ENCODE assay signal across 8 cellular contexts in the genomic region with DNA sequence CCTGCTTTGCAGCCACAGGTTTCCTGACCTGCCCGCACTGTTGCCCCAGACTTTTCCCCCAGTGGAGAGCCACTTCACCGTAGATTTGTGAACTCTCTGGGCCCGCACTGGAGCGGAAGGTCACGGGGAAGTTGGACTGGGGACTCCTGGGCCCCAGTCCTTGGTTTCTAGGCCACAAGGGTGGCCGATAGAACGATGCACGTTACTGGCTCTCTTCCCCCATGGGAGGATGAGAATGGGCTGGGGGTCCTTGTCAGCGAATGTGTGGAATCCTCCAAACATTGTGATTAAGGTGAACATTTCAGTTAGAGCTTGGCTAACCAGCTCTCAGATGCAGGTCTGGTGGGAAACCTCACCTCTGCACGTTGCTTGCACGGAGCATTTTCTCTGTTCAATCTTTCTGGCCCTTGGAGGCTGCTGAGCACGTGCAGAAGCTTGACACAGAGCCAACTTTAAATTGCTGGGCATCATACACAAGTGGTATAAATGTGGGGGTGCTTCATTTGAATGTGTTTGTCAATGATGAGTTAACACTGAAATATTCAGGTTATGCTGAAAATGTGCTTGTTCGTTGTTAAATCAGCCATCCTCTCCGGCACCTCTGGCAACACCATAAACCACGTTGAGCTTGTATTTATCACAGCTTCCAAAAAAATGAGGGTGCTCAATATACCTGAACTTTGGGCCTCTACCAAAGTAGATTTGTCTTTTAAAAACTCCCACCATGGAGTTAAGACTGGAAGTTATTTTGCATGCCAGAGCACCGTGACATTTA. TPM values are rescaled to one million over a fixed set of nuclear protein-coding genes. Genes with fewer than 3 reads are reported as not detected.
DNase-seq lines count a peak whose midpoint lies in the region; ATAC-seq, FAIRE-seq and TF ChIP-seq lines count a peak whose summit lies in the region.

No MANE protein-coding gene starts in this region.

- ATAC-seq in GM18517 (IDR thresholded peaks at IDR 0.05; ENCODE audit: unreplicated experiment) = peak; percentile 20
- peak; percentile 16 for ATAC-seq in HG03460 (IDR thresholded peaks at IDR 0.05; ENCODE audit: unreplicated experiment)

- peaks cover 10 to 14% of the 10 kb centered on the region in 2 donors for H3K36me3 Mint-ChIP-seq in CD14-positive monocyte

- DNase-seq in CD14-positive monocyte (ENCODE audit: low spot score) (peak; percentile 57), RCC 7860 (ENCODE audit: low spot score) (peak; percentile 76), bronchial epithelial cell (ENCODE audit: low read depth) (peak; percentile 59), islet precursor cell (peak; percentile 61), NCI-H2029 treated with DMSO at 0.1 percent for 48 hours (lab: John Stamatoyannopoulos, UW) (no peak)
- peak; percentile 6 to 8 for DNase-seq in stimulated activated CD4-positive, alpha-beta T cell treated with anti-CD3 and anti-CD28 coated beads, Interleukin-4, amount 100 ng/mL, for 48 hours (ENCODE audit: low read depth in 2 of 2)

- H3K4me3 Mint-ChIP-seq in CD14-positive monocyte = peak overlapping the region; percentile 82 to 90

- H3K27me3 ChIP-seq in bronchial epithelial cell (ENCODE audit: control insufficient read depth, insufficient read depth, low read length) = no peaks in the 10 kb centered on the region

- no peak for TF ChIP-seq CTCF in CD14-positive monocyte (IDR thresholded peaks at IDR 0.05)
- no peak for TF ChIP-seq CTCF in bronchial epithelial cell (IDR thresholded peaks at IDR 0.05; ENCODE audit: insufficient read depth, low read length, severe bottlenecking)

- intact Hi-C loops in CD14-positive monocyte (cut with micrococcal nuclease) = no loop called here

- H3K4me3 ChIP-seq in bronchial epithelial cell (ENCODE audit: low read depth, low read length) = peak overlapping the region; percentile 52

- no peaks in the 10 kb centered on the region for H3K9me3 Mint-ChIP-seq in CD14-positive monocyte

- no peaks in the 10 kb centered on the region for H3K36me3 ChIP-seq in bronchial epithelial cell (ENCODE audit: control insufficient read depth, insufficient read depth, low read length)

- peaks cover 0 to 3% (median 0%) of the 10 kb centered on the region in 3 donors for H3K27me3 Mint-ChIP-seq in CD14-positive monocyte (ENCODE audit: low read depth in 3 of 3)

- H3K27ac Mint-ChIP-seq in CD14-positive monocyte = peak overlapping the region; percentile 64 to 84 (median 79)

- peaks cover 29% of the 10 kb centered on the region for H3K4me1 Mint-ChIP-seq in CD14-positive monocyte

- FAIRE-seq in RCC 7860 (lab: Jason Lieb, UNC) (no peak), bronchial epithelial cell (lab: Jason Lieb, UNC) (no peak)

RNA-seq across cellular contexts. Expression of gene DIS3L, which starts 1.0 kb away (rescaled TPM):
- 10 to 100 TPM; 13.2 to 17.0 TPM for polyA plus RNA-seq in CD14-positive monocyte
- 11.8 and 19.2 TPM in 2 replicates for total RNA-seq in bronchial epithelial cell

RNA-seq across cellular contexts. Expression of gene MEGF11, which starts 40.8 kb away (rescaled TPM):
- polyA plus RNA-seq in CD14-positive monocyte = not detected
- total RNA-seq in bronchial epithelial cell = not detected in 2 replicates
